ENCODE assay signal across 12 cellular contexts in genomic region chr11:73577496-73577917, GRCh38. TPM values are rescaled to one million over a fixed set of nuclear protein-coding genes. Genes with fewer than 3 reads are reported as not detected.
A peak's percentile ranks its signal among the peaks of the same experiment; 100 is the strongest.
DNase-seq lines count a peak whose midpoint lies in the region; ATAC-seq, FAIRE-seq and TF ChIP-seq lines count a peak whose summit lies in the region.
"Had no signal": no experiment of that assay in that cellular context is flagged by ENCODE, and none has a peak within 500 bp of the region (broad histone marks: within the 10 kb centered on the region; RNA-seq: fewer than 3 reads in every experiment).

No MANE protein-coding gene starts in this region.

- H3K27ac ChIP-seq in fibroblast of lung (ENCODE audit: insufficient read depth, low read length) (no peak overlapping the region), stomach (no peak overlapping the region)
- H3K27ac ChIP-seq: foreskin keratinocyte had no signal

- peak overlapping the region; percentile 18 for H3K4me2 ChIP-seq in fibroblast of lung (ENCODE audit: extremely low read depth, insufficient read depth, low read length)

- ATAC-seq in GM19023 (IDR thresholded peaks at IDR 0.05; ENCODE audit: unreplicated experiment) = no peak
- ATAC-seq: foreskin keratinocyte, HCT116 had no signal

- no peak for TF ChIP-seq EP300 in stomach (IDR thresholded peaks at IDR 0.05)

- intact Hi-C loops in stomach (cut with DNase I; ENCODE audit: low total_unique reads) = no loop called here

- DNase-seq in AG08396 (ENCODE audit: low spot score) (peak; percentile 48), ELR (ENCODE audit: low read depth) (peak; percentile 13), RPMI7951 (ENCODE audit: low read depth) (peak; percentile 75), fibroblast of lung (ENCODE audit: low read depth in 2 of 2) (peak; percentile 33 to 40), stomach (no peak), iPS-NIHi7 (ENCODE audit: extremely low spot score) (no peak), HTR-8/SVneo (ENCODE audit: insufficient read length, low spot score) (no peak)
- DNase-seq: kidney glomerular epithelial cell, NCI-H1105 had no signal

- no peak overlapping the region for H2AFZ ChIP-seq in fibroblast of lung (ENCODE audit: low read length)

- H3K9ac ChIP-seq in fibroblast of lung (ENCODE audit: insufficient read depth, low read length) = no peak overlapping the region

- H4K20me1 ChIP-seq in fibroblast of lung (ENCODE audit: control insufficient read depth, extremely low read depth, insufficient read depth, low read length) = no peaks in the 10 kb centered on the region

- no peak for TF ChIP-seq CTCF in fibroblast of lung (conservative IDR thresholded peaks at IDR 0.05 in 1 of 2, IDR thresholded peaks at IDR 0.05 in 1 of 2; ENCODE audit: low read depth in 1 of 2, low read length in 2 of 2)
- no peak for TF ChIP-seq CTCF in stomach (IDR thresholded peaks at IDR 0.05)

- H3K4me3 ChIP-seq in fibroblast of lung (replicated peaks in 1 of 4; ENCODE audit: control extremely low read depth in 1 of 4, insufficient read depth in 1 of 4, low read depth in 3 of 4, low read length in 4 of 4) = no peak overlapping the region
- H3K4me3 ChIP-seq in stomach = no peak overlapping the region

- H3K4me1 ChIP-seq in fibroblast of lung (ENCODE audit: control insufficient read depth, extremely low read depth, insufficient read depth, low read length) = no peaks in the 10 kb centered on the region
- H3K4me1 ChIP-seq in stomach = peaks cover 0 to 6% (median 0%) of the 10 kb centered on the region in 4 donors
- H3K4me1 ChIP-seq: foreskin keratinocyte had no signal

- no peak for FAIRE-seq in HTR-8/SVneo (lab: Jason Lieb, UNC)

- WGBS in stomach, 5 donors = 55 to 76% (median 69%) methylated on average over 1 of the region's 1 CpG

- H3K9me3 ChIP-seq in fibroblast of lung (ENCODE audit: control insufficient read depth, insufficient read depth, low read depth, low read length) (no peaks in the 10 kb centered on the region), stomach (no peaks in the 10 kb centered on the region)

- peaks cover 4% of the 10 kb centered on the region for H3K79me2 ChIP-seq in fibroblast of lung (ENCODE audit: control insufficient read depth, insufficient read depth, low read length)

- no peaks in the 10 kb centered on the region for H3K27me3 ChIP-seq in fibroblast of lung (ENCODE audit: control insufficient read depth, insufficient read depth, low read length)
- H3K27me3 ChIP-seq in stomach = no peaks in the 10 kb centered on the region
- H3K27me3 ChIP-seq: foreskin keratinocyte had no signal

- TF ChIP-seq POLR2A in stomach (IDR thresholded peaks at IDR 0.05) = no peak

- H3K36me3 ChIP-seq in fibroblast of lung (ENCODE audit: control insufficient read depth, insufficient read depth, low read length) = no peaks in the 10 kb centered on the region
- no peaks in the 10 kb centered on the region for H3K36me3 ChIP-seq in stomach

RNA-seq across cellular contexts. Expression of gene FAM168A, which starts 20.4 kb away (rescaled TPM):
- total RNA-seq in RPMI7951 (2014; rRNA removed; shearing (Covaris generic)) = 30.4 and 30.5 TPM in 2 replicates
- total RNA-seq in fibroblast of lung (15.4 and 23.8 TPM in 2 replicates), stomach (10 to 100 TPM in 3 of 5 donors, 1 to 10 TPM in 2; 4.9 to 25.4 (median 21.5) TPM)
- polyA plus RNA-seq in fibroblast of lung (16.3 and 17.8 TPM in 2 replicates), stomach (1 to 10 TPM; 4.3 to 5.5 (median 4.6) TPM)
- 18.8 and 25.2 TPM in 2 replicates for polyA plus RNA-seq in fibroblast of lung (2012)
- 58.6 and 75.4 TPM in 2 replicates for polyA minus RNA-seq in fibroblast of lung (ENCODE audit: low replicate concordance)

Comparison
In these comparisons a context has a peak if more than half of its experiments do, and no peak if none do; other contexts are left out.
1. DNase-seq: peak in AG08396 (single experiment), ELR (single experiment), RPMI7951 (single experiment) and fibroblast of lung (2 of 2); none in stomach (single experiment), iPS-NIHi7 (single experiment) and HTR-8/SVneo (single experiment).